ENCODE assay signal across 11 cellular contexts in genomic region chr4:143202824-143203223, GRCh38. TPM values are rescaled to one million over a fixed set of nuclear protein-coding genes. Genes with fewer than 3 reads are reported as not detected.
DNase-seq lines count a peak whose midpoint lies in the region; ATAC-seq and TF ChIP-seq lines count a peak whose summit lies in the region.
"Had no signal": no experiment of that assay in that cellular context is flagged by ENCODE, and none has a peak within 500 bp of the region (broad histone marks: within the 10 kb centered on the region; RNA-seq: fewer than 3 reads in every experiment).

No MANE protein-coding gene starts in this region.

- H3K27me3 ChIP-seq in RWPE2 (ENCODE audit: insufficient read depth, poor library complexity, severe bottlenecking), result no peaks in the 10 kb centered on the region
- no peaks in the 10 kb centered on the region for H3K27me3 ChIP-seq in thyroid gland

- H3K27ac ChIP-seq in RWPE2 (ENCODE audit: poor library complexity, severe bottlenecking) (no peak overlapping the region), thyroid gland (no peak overlapping the region)

- H3K4me1 ChIP-seq in RWPE2 (ENCODE audit: insufficient read depth, poor library complexity, severe bottlenecking) (no peaks in the 10 kb centered on the region), thyroid gland (no peaks in the 10 kb centered on the region)

- DNase-seq in NCI-H524 treated with DMSO at 0.1 percent for 48 hours (lab: John Stamatoyannopoulos, UW) (peak; percentile 1), NCI-H524 (lab: John Stamatoyannopoulos, UW) (no peak), RWPE2 (ENCODE audit: low spot score) (no peak), fibroblast of pulmonary artery (ENCODE audit: low read depth) (peak; percentile 44), superior temporal gyrus (ENCODE audit: extremely low spot score) (peak; percentile 76), thyroid gland (no peak)
- DNase-seq in stimulated activated CD4-positive, alpha-beta T cell treated with anti-CD3 and anti-CD28 coated beads, Interleukin-2, amount 100 ng/mL, for 48 hours, result no peak
- no peak for DNase-seq in stimulated activated CD8-positive, alpha-beta memory T cell treated with anti-CD3 and anti-CD28 coated beads, Interleukin-4, amount 100 ng/mL, for 48 hours
- DNase-seq: activated CD4-positive, alpha-beta T cell treated with anti-CD3 and anti-CD28 coated beads for 36 hours; activated naive CD4-positive, alpha-beta T cell treated with Interleukin-2 at 50 U/mL for 16 hours; NCI-H1092 had no signal

- intact Hi-C loops in thyroid gland (cut with DNase I), result loop anchor here (5.0 kb wide), 1 partner anchor 279 kb away; no protein-coding TSS in a partner anchor

- TF ChIP-seq POLR2A in thyroid gland (IDR thresholded peaks at IDR 0.05), result no peak

- H3K36me3 ChIP-seq in RWPE2 (ENCODE audit: low read depth) (peaks cover 95% of the 10 kb centered on the region), thyroid gland (peaks cover 37 to 48% of the 10 kb centered on the region in 2 donors)

- ATAC-seq in RWPE2 (ENCODE audit: low read depth), result no peak
- ATAC-seq: activated CD4-positive, alpha-beta T cell treated with anti-CD3 and anti-CD28 coated beads for 36 hours had no signal

- H3K9me3 ChIP-seq in RWPE2 (ENCODE audit: severe bottlenecking), result no peaks in the 10 kb centered on the region
- H3K9me3 ChIP-seq in thyroid gland, result no peaks in the 10 kb centered on the region

- TF ChIP-seq CTCF in RWPE2 (IDR thresholded peaks at IDR 0.05; ENCODE audit: poor library complexity, severe bottlenecking) (peak; percentile 55), fibroblast of pulmonary artery (IDR thresholded peaks at IDR 0.05; ENCODE audit: low read length, missing control alignments) (peak; percentile 30), thyroid gland (IDR thresholded peaks at IDR 0.05) (peak in 3 of 6 experiments; percentile 12 to 29 (median 19))

- H3K4me3 ChIP-seq in RWPE2 (ENCODE audit: severe bottlenecking) (no peak overlapping the region), fibroblast of pulmonary artery (replicated peaks; ENCODE audit: low read depth, low read length) (no peak overlapping the region), thyroid gland (replicated peaks in 1 of 3) (no peak overlapping the region)

- WGBS in thyroid gland, 2 donors, result 97 to 98% methylated on average over 1 of the region's 1 CpG

RNA-seq across cellular contexts. Expression of gene USP38, which starts 18.1 kb away (rescaled TPM):
- 10 to 100 TPM; 21.8 to 39.8 (median 29.9) TPM for total RNA-seq in thyroid gland

Comparison
In these comparisons a context has a peak if more than half of its experiments do, and no peak if none do; other contexts are left out.
1. DNase-seq: peak in NCI-H524 treated with DMSO at 0.1 percent for 48 hours (single experiment), fibroblast of pulmonary artery (single experiment) and superior temporal gyrus (single experiment); none in NCI-H524 (0 of 2), RWPE2 (single experiment), thyroid gland (0 of 2), stimulated activated CD4-positive, alpha-beta T cell treated with anti-CD3 and anti-CD28 coated beads, Interleukin-2, amount 100 ng/mL, for 48 hours (0 of 2) and stimulated activated CD8-positive, alpha-beta memory T cell treated with anti-CD3 and anti-CD28 coated beads, Interleukin-4, amount 100 ng/mL, for 48 hours (single experiment).